16 cellular contexts compared by ENCODE assay signal in genomic region chr10:125977206-125977605, GRCh38.
DNase-seq lines count a peak whose midpoint lies in the region; ATAC-seq, FAIRE-seq and TF ChIP-seq lines count a peak whose summit lies in the region.
"Had no signal": no experiment of that assay in that cellular context is flagged by ENCODE, and none has a peak within 500 bp of the region (broad histone marks: within the 10 kb centered on the region; RNA-seq: fewer than 3 reads in every experiment).

No MANE protein-coding gene starts in this region.

- no peaks in the 10 kb centered on the region for H3K9me2 ChIP-seq in Karpas-422 (replicated peaks; ENCODE audit: insufficient read depth, low read length)

- H3K4me2 ChIP-seq in Karpas-422 (ENCODE audit: low read depth, low read length, poor library complexity, severe bottlenecking) (no peak overlapping the region), astrocyte (ENCODE audit: low read length) (no peak overlapping the region)
- H3K4me2 ChIP-seq: BLaER1 treated with 17β-estradiol and CSF1 and Interleukin-3, amounts not matched to agents 10 nM and 100 nM had no signal

- H3K9me3 ChIP-seq in Karpas-422 (ENCODE audit: low read length) (no peaks in the 10 kb centered on the region), astrocyte (ENCODE audit: insufficient read depth, low read depth, low read length) (no peaks in the 10 kb centered on the region)
- H3K9me3 ChIP-seq: BLaER1 treated with 17β-estradiol and CSF1 and Interleukin-3, amounts not matched to agents 10 nM and 100 nM; left lung had no signal

- no peaks in the 10 kb centered on the region for H3K27me3 Mint-ChIP-seq in astrocyte (ENCODE audit: low read depth, unreplicated experiment)
- no peaks in the 10 kb centered on the region for H3K27me3 Mint-ChIP-seq in T-helper 2 cell treated with Interferon-gamma antibody and Interleukin-4, amounts not matched to agents 5 μg/mL and 100 μg/mL, for 36 hours (ENCODE audit: low read depth)

- H3K36me3 Mint-ChIP-seq in astrocyte (ENCODE audit: low read depth, unreplicated experiment): peaks cover 3% of the 10 kb centered on the region
- no peaks in the 10 kb centered on the region for H3K36me3 Mint-ChIP-seq in T-helper 2 cell treated with Interferon-gamma antibody and Interleukin-4, amounts not matched to agents 5 μg/mL and 100 μg/mL, for 36 hours (ENCODE audit: low read depth)

- no peak for DNase-seq in GM10266 (ENCODE audit: extremely low spot score)
- DNase-seq in Karpas-422: peak; percentile 69
- DNase-seq in astrocyte (ENCODE audit: low read depth): no peak
- DNase-seq in islet precursor cell: peak; percentile 32
- DNase-seq in T-helper 2 cell treated with Interferon-gamma antibody and Interleukin-4, amounts not matched to agents 5 μg/mL and 100 μg/mL, for 36 hours (ENCODE audit: low spot score): no peak
- no peak for DNase-seq in NCI-H1417 treated with DMSO at 0.1 percent for 48 hours (lab: John Stamatoyannopoulos, UW)
- DNase-seq: dorsolateral prefrontal cortex, left lung, NCI-H1436, NCI-H524 treated with DMSO at 0.1 percent for 48 hours, SIG-M5 had no signal

- H3K79me2 ChIP-seq in Karpas-422 (ENCODE audit: low read length) (no peaks in the 10 kb centered on the region), astrocyte (ENCODE audit: insufficient read depth, low read length) (no peaks in the 10 kb centered on the region)

- no peak for FAIRE-seq in astrocyte (lab: Jason Lieb, UNC)
- FAIRE-seq: G401.6 had no signal

- H3K27ac ChIP-seq in Karpas-422 (ENCODE audit: low read length): no peak overlapping the region
- no peak overlapping the region for H3K27ac ChIP-seq in astrocyte (ENCODE audit: low read depth, low read length)
- H3K27ac ChIP-seq: BLaER1 treated with 17β-estradiol and CSF1 and Interleukin-3, amounts not matched to agents 10 nM and 100 nM; dorsolateral prefrontal cortex; left lung had no signal

- ATAC-seq in HG03039 (IDR thresholded peaks at IDR 0.05; ENCODE audit: unreplicated experiment) (no peak), esophagus mucosa (no peak)
- ATAC-seq: left lung had no signal

- TF ChIP-seq CTCF in GM10266 (IDR thresholded peaks at IDR 0.05; ENCODE audit: control insufficient read depth, insufficient read depth, low read depth, missing control alignments): peak; percentile 23
- peak; percentile 4 for TF ChIP-seq CTCF in astrocyte (IDR thresholded peaks at IDR 0.05; ENCODE audit: insufficient read depth, low read depth, low read length)

- H3K4me1 ChIP-seq in Karpas-422 (ENCODE audit: low read length) (no peaks in the 10 kb centered on the region), astrocyte (ENCODE audit: insufficient read depth, low read length) (peaks cover 21% of the 10 kb centered on the region)
- H3K4me1 ChIP-seq: BLaER1 treated with 17β-estradiol and CSF1 and Interleukin-3, amounts not matched to agents 10 nM and 100 nM; left lung had no signal

- peaks cover 3% of the 10 kb centered on the region for H3K9me3 Mint-ChIP-seq in astrocyte (ENCODE audit: unreplicated experiment)
- H3K9me3 Mint-ChIP-seq in T-helper 2 cell treated with Interferon-gamma antibody and Interleukin-4, amounts not matched to agents 5 μg/mL and 100 μg/mL, for 36 hours: no peaks in the 10 kb centered on the region
- H3K9me3 Mint-ChIP-seq: nephron had no signal

- H3K27me3 ChIP-seq in Karpas-422 (ENCODE audit: low read length) (no peaks in the 10 kb centered on the region), astrocyte (ENCODE audit: insufficient read depth, low read length) (no peaks in the 10 kb centered on the region)
- H3K27me3 ChIP-seq: BLaER1 treated with 17β-estradiol and CSF1 and Interleukin-3, amounts not matched to agents 10 nM and 100 nM; dorsolateral prefrontal cortex; left lung had no signal

- H3K4me3 Mint-ChIP-seq in astrocyte (ENCODE audit: unreplicated experiment): no peak overlapping the region
- H3K4me3 Mint-ChIP-seq in T-helper 2 cell treated with Interferon-gamma antibody and Interleukin-4, amounts not matched to agents 5 μg/mL and 100 μg/mL, for 36 hours: no peak overlapping the region
- H3K4me3 Mint-ChIP-seq: nephron had no signal

- H3K4me3 ChIP-seq in Karpas-422 (ENCODE audit: low read length) (no peak overlapping the region), astrocyte (ENCODE audit: insufficient read depth, low read depth, low read length) (no peak overlapping the region)
- H3K4me3 ChIP-seq: BLaER1 treated with 17β-estradiol and CSF1 and Interleukin-3, amounts not matched to agents 10 nM and 100 nM; dorsolateral prefrontal cortex; left lung had no signal

- H3K27ac Mint-ChIP-seq in astrocyte (ENCODE audit: unreplicated experiment): no peak overlapping the region
- H3K27ac Mint-ChIP-seq in T-helper 2 cell treated with Interferon-gamma antibody and Interleukin-4, amounts not matched to agents 5 μg/mL and 100 μg/mL, for 36 hours: no peak overlapping the region
- H3K27ac Mint-ChIP-seq: nephron had no signal

- H3K9ac ChIP-seq in Karpas-422 (ENCODE audit: low read length): no peak overlapping the region
- H3K9ac ChIP-seq in astrocyte (ENCODE audit: low read length): no peak overlapping the region
- H3K9ac ChIP-seq: BLaER1 treated with 17β-estradiol and CSF1 and Interleukin-3, amounts not matched to agents 10 nM and 100 nM had no signal

- H3K36me3 ChIP-seq in Karpas-422 (ENCODE audit: insufficient read depth, low read length): no peaks in the 10 kb centered on the region
- no peaks in the 10 kb centered on the region for H3K36me3 ChIP-seq in astrocyte (ENCODE audit: insufficient read depth, low read length)
- H3K36me3 ChIP-seq: BLaER1 treated with 17β-estradiol and CSF1 and Interleukin-3, amounts not matched to agents 10 nM and 100 nM; left lung had no signal

- H3K4me1 Mint-ChIP-seq in astrocyte (ENCODE audit: low read depth, unreplicated experiment): peaks cover 26% of the 10 kb centered on the region
- H3K4me1 Mint-ChIP-seq in T-helper 2 cell treated with Interferon-gamma antibody and Interleukin-4, amounts not matched to agents 5 μg/mL and 100 μg/mL, for 36 hours (ENCODE audit: low read depth): no peaks in the 10 kb centered on the region

- H2AFZ ChIP-seq in Karpas-422 (ENCODE audit: low read length) (no peak overlapping the region), astrocyte (ENCODE audit: low read depth, low read length) (no peak overlapping the region)

- H4K20me1 ChIP-seq in Karpas-422 (ENCODE audit: insufficient read depth, low read depth, low read length): no peaks in the 10 kb centered on the region
- H4K20me1 ChIP-seq in astrocyte (ENCODE audit: insufficient read depth, low read length): no peaks in the 10 kb centered on the region
- H4K20me1 ChIP-seq: BLaER1 treated with 17β-estradiol and CSF1 and Interleukin-3, amounts not matched to agents 10 nM and 100 nM had no signal

Comparison
In these comparisons a context has a peak if more than half of its experiments do, and no peak if none do; other contexts are left out.
1. DNase-seq: peak in Karpas-422 (single experiment) and islet precursor cell (single experiment); none in GM10266 (single experiment), astrocyte (single experiment), T-helper 2 cell treated with Interferon-gamma antibody and Interleukin-4, amounts not matched to agents 5 μg/mL and 100 μg/mL, for 36 hours (single experiment) and NCI-H1417 treated with DMSO at 0.1 percent for 48 hours (single experiment).